8 cellular contexts compared by ENCODE assay signal in the genomic region with DNA sequence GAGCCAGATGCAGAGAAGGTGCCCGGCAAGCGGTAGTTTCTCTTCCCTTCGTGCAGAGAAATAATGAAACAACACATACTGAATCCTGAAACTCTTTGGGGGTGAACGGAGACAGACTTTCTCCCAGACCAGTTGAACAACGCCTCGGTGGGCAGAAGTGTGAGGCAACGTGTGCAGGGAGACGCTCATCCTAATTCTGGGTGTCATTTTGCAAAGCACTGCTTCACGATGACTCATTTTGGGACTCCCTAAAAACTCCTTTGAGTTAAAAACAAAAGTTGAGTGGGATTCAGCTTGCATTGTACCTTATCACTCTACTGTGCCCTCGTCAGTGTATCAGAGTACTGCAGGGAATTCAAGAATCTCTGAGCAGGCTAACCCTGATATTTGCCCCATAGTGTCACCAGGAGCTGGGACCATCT.
DNase-seq lines count a peak whose midpoint lies in the region; ATAC-seq and TF ChIP-seq lines count a peak whose summit lies in the region.

No MANE protein-coding gene starts in this region.

- peak overlapping the region; percentile 67 for H3K4me2 ChIP-seq in MM.1S (ENCODE audit: low read depth, low read length)

- TF ChIP-seq CTCF in MM.1S (IDR thresholded peaks at IDR 0.05; ENCODE audit: low read length), result no peak

- H3F3A ChIP-seq in MM.1S (ENCODE audit: insufficient read depth, low read length), result peaks cover 7% of the 10 kb centered on the region

- peak overlapping the region; percentile 42; the same call in 1 of the 2 replicates for H2AFZ ChIP-seq in MM.1S (ENCODE audit: low read length)

- peaks cover 6% of the 10 kb centered on the region for H3K4me1 ChIP-seq in MM.1S (ENCODE audit: low read length)

- peak overlapping the region; percentile 26; the same call in 1 of the 2 replicates for H3K4me3 ChIP-seq in MM.1S (ENCODE audit: low read length)

- H3K27me3 ChIP-seq in MM.1S (replicated peaks; ENCODE audit: insufficient read depth, low read length), result 0 out of 2 replicates have a peak, but pooled peaks cover 5% of the 10 kb centered on the region

- DNase-seq in activated CD4-positive, CD25-positive, alpha-beta regulatory T cell treated with anti-CD3 and anti-CD28 coated beads, Interleukin-2, amount 50 U/mL, for 72 hours, result no peak
- peak; percentile 23 for DNase-seq in MM.1S
- peak; percentile 22 for DNase-seq in stimulated activated CD4-positive, alpha-beta T cell treated with anti-CD3 and anti-CD28 coated beads, Interleukin-4, amount 100 ng/mL, for 1 hour
- DNase-seq in GOT3 (lab: John Stamatoyannopoulos, UW), result no peak
- no peak for DNase-seq in 8988T
- DNase-seq in D341Med (ENCODE audit: low spot score), result no peak

- H4K20me1 ChIP-seq in MM.1S (ENCODE audit: insufficient read depth, low read length), result no peaks in the 10 kb centered on the region

- no peaks in the 10 kb centered on the region for H3K36me3 ChIP-seq in MM.1S (replicated peaks; ENCODE audit: insufficient read depth, low read length)

- no peaks in the 10 kb centered on the region for H3K9me3 ChIP-seq in MM.1S (replicated peaks; ENCODE audit: insufficient read depth, low read length)

- peaks cover 12% of the 10 kb centered on the region for H3K79me2 ChIP-seq in MM.1S (ENCODE audit: low read length)

- H3K9ac ChIP-seq in MM.1S (ENCODE audit: low read length), result no peak overlapping the region

- no peaks in the 10 kb centered on the region for H3K9me2 ChIP-seq in MM.1S (replicated peaks; ENCODE audit: insufficient read depth, low read length)

- peak; percentile 49 to 68 for ATAC-seq in activated CD4-positive, CD25-positive, alpha-beta regulatory T cell treated with anti-CD3 and anti-CD28 coated beads, Interleukin-2, amount 50 U/mL, for 24 hours
- ATAC-seq in GM21786 (IDR thresholded peaks at IDR 0.05; ENCODE audit: unreplicated experiment), result peak; percentile 70

- no peak overlapping the region for H3K27ac ChIP-seq in MM.1S (ENCODE audit: low read length)

Comparison
In these comparisons a context has a peak if more than half of its experiments do, and no peak if none do; other contexts are left out.
1. DNase-seq: peak in MM.1S (single experiment) and stimulated activated CD4-positive, alpha-beta T cell treated with anti-CD3 and anti-CD28 coated beads, Interleukin-4, amount 100 ng/mL, for 1 hour (single experiment); none in activated CD4-positive, CD25-positive, alpha-beta regulatory T cell treated with anti-CD3 and anti-CD28 coated beads, Interleukin-2, amount 50 U/mL, for 72 hours (single experiment), GOT3 (single experiment), 8988T (single experiment) and D341Med (single experiment).